ENCODE assay signal across 32 cellular contexts in the genomic region with DNA sequence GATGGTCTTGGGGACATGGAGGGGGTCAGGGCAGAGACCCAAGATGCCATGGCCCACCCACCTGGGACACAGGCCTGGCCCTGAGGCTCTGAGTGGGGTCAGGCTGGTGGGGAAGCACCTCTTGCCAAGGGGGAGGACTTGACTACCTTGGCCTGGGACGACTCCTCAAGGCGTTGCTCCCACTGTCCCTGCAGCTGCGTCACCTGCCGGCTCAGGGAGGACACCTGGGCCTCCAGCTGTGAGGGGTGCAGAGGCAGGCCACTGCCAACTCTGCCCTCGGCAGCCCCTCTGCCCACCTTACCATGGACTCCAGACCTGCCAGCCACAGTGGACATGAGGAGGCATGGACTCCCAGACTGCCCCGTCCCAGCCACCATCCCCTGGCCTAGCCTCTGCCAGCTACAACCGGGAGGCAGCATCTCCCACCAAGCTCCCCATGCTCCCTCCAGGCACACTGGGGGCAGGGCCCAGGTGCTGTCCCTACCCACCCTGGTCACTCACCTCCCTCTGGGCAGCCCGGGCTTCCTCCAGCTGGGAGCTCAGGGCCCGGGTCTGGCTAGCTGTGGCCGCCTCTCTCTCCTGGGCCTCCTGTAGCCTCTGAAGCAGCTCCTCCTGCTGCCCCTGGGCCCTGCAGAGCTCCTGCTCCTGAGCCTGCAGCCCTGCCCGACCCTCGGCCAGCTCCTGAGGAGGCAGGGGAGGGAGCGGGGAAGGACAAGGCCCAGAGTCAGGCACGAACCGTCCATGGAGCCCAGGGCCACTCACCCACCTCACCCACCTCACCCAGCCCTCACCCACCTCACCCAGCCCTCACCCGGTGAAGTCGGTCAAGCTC. TPM values are rescaled to one million over a fixed set of nuclear protein-coding genes. Genes with fewer than 3 reads are reported as not detected.
A peak's percentile ranks its signal among the peaks of the same experiment; 100 is the strongest.
DNase-seq lines count a peak whose midpoint lies in the region; ATAC-seq, FAIRE-seq and TF ChIP-seq lines count a peak whose summit lies in the region.
"Had no signal": no experiment of that assay in that cellular context is flagged by ENCODE, and none has a peak within 500 bp of the region (broad histone marks: within the 10 kb centered on the region; RNA-seq: fewer than 3 reads in every experiment).

No MANE protein-coding gene starts in this region.

- intact Hi-C loops in Right ventricle myocardium inferior (cut with DNase I) (no loop called here), cardiac septum (cut with DNase I) (no loop called here), breast epithelium (cut with DNase I; ENCODE audit: low total_unique reads) (no loop called here), kidney (cut with DNase I) (no loop called here), upper lobe of right lung (cut with DNase I) (no loop called here)

- ATAC-seq in Right ventricle myocardium inferior (no peak), upper lobe of right lung (peak; percentile 3)
- ATAC-seq: activated T-cell treated with anti-CD3 and anti-CD28 coated beads, Interleukin-2, amount 50 U/mL, for 4 hours; stimulated activated naive B cell treated with anti-CD40 and anti-IgM and Interleukin-4, amounts not matched to agents 10 μg/mL and 1 μg/mL and 100 μg/mL, for 72 hours; T-cell had no signal

- H3K9me3 ChIP-seq in breast epithelium (no peaks in the 10 kb centered on the region), kidney (ENCODE audit: control insufficient read depth in 1 of 2, low read length in 2 of 2) (no peaks in the 10 kb centered on the region), upper lobe of right lung (no peaks in the 10 kb centered on the region)
- H3K9me3 ChIP-seq: SJSA1 had no signal

- no peak overlapping the region for H3K9ac ChIP-seq in kidney (ENCODE audit: low read length in 2 of 2)
- H3K9ac ChIP-seq: parathyroid adenoma had no signal

- H3K27me3 ChIP-seq in breast epithelium (no peaks in the 10 kb centered on the region), upper lobe of right lung (no peaks in the 10 kb centered on the region)
- H3K27me3 ChIP-seq: cardiac muscle cell, SJSA1 had no signal

- H3K36me3 ChIP-seq in breast epithelium (no peaks in the 10 kb centered on the region), kidney (ENCODE audit: control insufficient read depth in 1 of 2, insufficient read depth in 2 of 2, low read length in 2 of 2) (peaks cover 4 to 5% of the 10 kb centered on the region in 2 donors), upper lobe of right lung (peaks cover 4% of the 10 kb centered on the region)
- H3K36me3 ChIP-seq: cardiac muscle cell, SJSA1 had no signal

- H3K4me1 ChIP-seq in breast epithelium (peaks cover 0 to 4% of the 10 kb centered on the region in 2 donors), kidney (ENCODE audit: control insufficient read depth in 1 of 2, insufficient read depth in 1 of 2, low read depth in 1 of 2, low read length in 2 of 2) (no peaks in the 10 kb centered on the region), upper lobe of right lung (no peaks in the 10 kb centered on the region)
- H3K4me1 ChIP-seq: parathyroid adenoma had no signal

- no peak for TF ChIP-seq CTCF in breast epithelium (IDR thresholded peaks at IDR 0.05)
- TF ChIP-seq CTCF in kidney (IDR thresholded peaks at IDR 0.05; ENCODE audit: borderline replicate concordance, extremely low read depth, insufficient read depth), result no peak
- TF ChIP-seq CTCF in upper lobe of right lung (IDR thresholded peaks at IDR 0.05), result no peak

- peak overlapping the region; percentile 73 to 83 for H3K27ac ChIP-seq in breast epithelium
- no peak overlapping the region for H3K27ac ChIP-seq in kidney (ENCODE audit: low read depth in 2 of 2, low read length in 2 of 2)
- peak overlapping the region; percentile 30 for H3K27ac ChIP-seq in upper lobe of right lung
- H3K27ac ChIP-seq: cardiac muscle cell, coronary artery, parathyroid adenoma, SJSA1 had no signal

- DNase-seq in Right ventricle myocardium inferior (ENCODE audit: missing footprints) (peak; percentile 43), cardiac septum (ENCODE audit: low spot score) (no peak), breast epithelium (ENCODE audit: low spot score in 2 of 2) (no peak), kidney (peak; percentile 74), upper lobe of right lung (peak; percentile 47), hypothalamus (lab: John Stamatoyannopoulos, UW) (no peak), DMS114 treated with DMSO at 0.1 percent for 48 hours (lab: John Stamatoyannopoulos, UW; ENCODE audit: unreplicated experiment) (no peak), OCI-M1 (lab: John Stamatoyannopoulos, UW) (no peak)
- DNase-seq: activated B cell treated with CpG ODN at 0.5 μM for 24 hours; activated CD4-positive, alpha-beta T cell treated with anti-CD3 and anti-CD28 coated beads, Interleukin-2, amount 50 U/mL, for 1 hour; activated gamma-delta T cell; activated naive CD8-positive, alpha-beta T cell treated with anti-CD3 and anti-CD28 coated beads for 36 hours; activated T-cell treated with anti-CD3 and anti-CD28 coated beads, Interleukin-2, amount 50 U/mL, for 4 hours; aorta; CD4-positive, alpha-beta T cell; effector memory CD4-positive, alpha-beta T cell; foreskin fibroblast; head of caudate nucleus; Kasumi-1; MV-4-11; NCI-H1436; NCI-H2081; NCI-H526 treated with DMSO at 0.1 percent for 48 hours; stimulated activated naive B cell treated with anti-CD40 and anti-IgM and Interleukin-4, amounts not matched to agents 10 μg/mL and 1 μg/mL and 100 μg/mL, for 72 hours; T-cell had no signal

- no peak for FAIRE-seq in kidney (lab: Jason Lieb, UNC)
- FAIRE-seq: small intestine had no signal

- H3K4me3 ChIP-seq in breast epithelium, result no peak overlapping the region
- no peak overlapping the region for H3K4me3 ChIP-seq in kidney (ENCODE audit: low read length in 2 of 2)
- H3K4me3 ChIP-seq in upper lobe of right lung, result no peak overlapping the region
- H3K4me3 ChIP-seq: cardiac muscle cell, coronary artery, lung, SJSA1 had no signal

- TF ChIP-seq POLR2A in breast epithelium (IDR thresholded peaks at IDR 0.05), result no peak

RNA-seq across cellular contexts. Expression of a gene that starts 8.6 kb away (rescaled TPM):
- total RNA-seq in Right ventricle myocardium inferior (0.16 TPM), cardiac septum (1.2 TPM), breast epithelium (10 to 100 TPM in 1 of 3 donors, 1 to 10 TPM in 1, not detected in 1; 5.9 to 14.9 TPM), kidney (20.7 TPM), upper lobe of right lung (20.9 TPM)
- 4.5 TPM for polyA plus RNA-seq in kidney (ENCODE audit: insufficient read depth, low read depth, low replicate concordance)
- polyA plus RNA-seq: neural cell had no signal

RNA-seq across cellular contexts. Expression of a gene that starts 25.5 kb away (rescaled TPM):
- total RNA-seq in Right ventricle myocardium inferior, result 8.4 TPM
- total RNA-seq in cardiac septum, result 8.6 TPM
- total RNA-seq in breast epithelium, result 10 to 100 TPM; 11.4 to 19.0 (median 14.8) TPM
- 20.9 TPM for total RNA-seq in kidney
- 24.0 TPM for polyA plus RNA-seq in kidney (ENCODE audit: insufficient read depth, low read depth, low replicate concordance)
- 22.5 TPM for total RNA-seq in upper lobe of right lung

RNA-seq across cellular contexts. Expression of a gene that starts 32.8 kb away (rescaled TPM):
- total RNA-seq in Right ventricle myocardium inferior, result 11.3 TPM
- total RNA-seq in cardiac septum, result 6.7 TPM
- 10 to 100 TPM in 2 of 3 donors, 1 to 10 TPM in 1; 7.7 to 16.1 (median 14.0) TPM for total RNA-seq in breast epithelium
- total RNA-seq in kidney, result 12.5 TPM
- polyA plus RNA-seq in kidney (ENCODE audit: insufficient read depth, low read depth, low replicate concordance), result 15.4 TPM
- 28.9 TPM for total RNA-seq in upper lobe of right lung

RNA-seq across cellular contexts. Expression of a gene that starts 42.6 kb away (rescaled TPM):
- total RNA-seq in Right ventricle myocardium inferior (56.0 TPM), cardiac septum (50.9 TPM), breast epithelium (10 to 100 TPM; 26.9 to 45.4 (median 31.2) TPM), kidney (76.1 TPM), upper lobe of right lung (94.6 TPM)
- polyA plus RNA-seq in kidney (ENCODE audit: insufficient read depth, low read depth, low replicate concordance), result 48.9 TPM

RNA-seq across cellular contexts. Expression of a gene that starts 57.5 kb away (rescaled TPM):
- 172 TPM for total RNA-seq in Right ventricle myocardium inferior
- total RNA-seq in cardiac septum, result 175 TPM
- total RNA-seq in breast epithelium, result 100 to 1,000 TPM; 264 to 293 (median 277) TPM
- 320 TPM for total RNA-seq in kidney
- polyA plus RNA-seq in kidney (ENCODE audit: insufficient read depth, low read depth, low replicate concordance), result 87.5 TPM
- total RNA-seq in upper lobe of right lung, result 294 TPM

Comparison
In these comparisons a context has a peak if more than half of its experiments do, and no peak if none do; other contexts are left out.
1. DNase-seq: peak in Right ventricle myocardium inferior (single experiment), kidney (single experiment) and upper lobe of right lung (single experiment); none in cardiac septum (single experiment), breast epithelium (0 of 2), hypothalamus (0 of 51), DMS114 treated with DMSO at 0.1 percent for 48 hours (single experiment) and OCI-M1 (single experiment).
2. H3K27ac ChIP-seq: peak in breast epithelium (2 of 2) and upper lobe of right lung (single experiment); none in kidney (0 of 2).